ENCODE assay signal across 20 cellular contexts in the genomic region with DNA sequence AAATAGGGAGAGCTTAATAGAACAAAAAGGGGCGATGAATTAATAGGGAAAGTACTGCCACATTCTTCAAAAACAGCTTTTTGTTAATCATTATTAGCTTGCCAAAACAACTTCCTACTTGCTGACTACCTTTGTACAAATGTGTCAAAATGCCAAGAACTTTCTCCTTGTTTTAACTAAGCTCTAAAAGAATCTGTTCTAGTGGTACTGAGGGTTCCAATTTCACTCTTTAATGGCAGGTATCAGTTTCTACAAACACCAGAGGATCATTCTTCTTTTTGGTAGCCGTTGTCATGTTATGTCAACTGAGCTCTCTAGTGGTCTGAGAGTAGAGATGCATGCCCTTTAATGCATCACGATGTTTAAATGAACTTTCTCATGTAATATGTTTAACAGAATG. TPM values are rescaled to one million over a fixed set of nuclear protein-coding genes. Genes with fewer than 3 reads are reported as not detected.
DNase-seq lines count a peak whose midpoint lies in the region; TF ChIP-seq lines count a peak whose summit lies in the region.
"Had no signal": no experiment of that assay in that cellular context is flagged by ENCODE, and none has a peak within 500 bp of the region (broad histone marks: within the 10 kb centered on the region; RNA-seq: fewer than 3 reads in every experiment).

No MANE protein-coding gene starts in this region.

- no peak overlapping the region for H3K4me2 ChIP-seq in H9 (ENCODE audit: insufficient read depth, insufficient read length, low read length)
- no peak overlapping the region for H3K4me2 ChIP-seq in neural progenitor cell
- H3K4me2 ChIP-seq in GM23248 (ENCODE audit: unreplicated experiment), result no peak overlapping the region
- H3K4me2 ChIP-seq: BLaER1 had no signal

- no peak overlapping the region for H3K27ac ChIP-seq in H9 (ENCODE audit: insufficient read length, low read depth, low read length)
- H3K27ac ChIP-seq in neural progenitor cell, result no peak overlapping the region
- no peak overlapping the region for H3K27ac ChIP-seq in GM23248
- H3K27ac ChIP-seq: BLaER1, left ventricle myocardium inferior, neutrophil, SJSA1, spleen had no signal

- H3K4ac ChIP-seq in H9 (ENCODE audit: low read depth, low read length), result no peak overlapping the region

- H3K4me3 Mint-ChIP-seq in H9 (no peak overlapping the region), glutamatergic neuron (ENCODE audit: unreplicated experiment) (no peak overlapping the region), neural progenitor cell (no peak overlapping the region)
- H3K4me3 Mint-ChIP-seq: activated CD4-positive, alpha-beta T cell treated with anti-CD3 and anti-CD28 coated beads, Interleukin-2, amount 10 ng/mL, durations not matched to agents 24 days and 14 days; central memory CD8-positive, alpha-beta T cell; T-helper 1 cell treated with Interleukin-12 subunit alpha and Interleukin-12 subunit beta and Interleukin-4 antibody, amounts not matched to agents 30 μg/mL and 1 μg/mL, for 36 hours had no signal

- H2AK5ac ChIP-seq in H9 (ENCODE audit: insufficient read length, low read length), result no peak overlapping the region

- H3K9me2 ChIP-seq in GM23248 (ENCODE audit: insufficient read depth), result no peaks in the 10 kb centered on the region

- H3K56ac ChIP-seq in H9 (ENCODE audit: insufficient read length, low read depth, low read length), result no peak overlapping the region

- no peak overlapping the region for H3K18ac ChIP-seq in H9 (ENCODE audit: insufficient read length, low read depth, low read length)

- H2BK20ac ChIP-seq in H9 (ENCODE audit: low read depth, low read length, poor library complexity, severe bottlenecking), result no peak overlapping the region

- WGBS in H9 (ENCODE audit: extremely low coverage, insufficient read length, low lambda C conversion rate), result no CpG with 5 or more reads among the region's 3 CpGs
- 97% methylated on average over 3 of the region's 3 CpGs for WGBS in GM23248 (ENCODE audit: low coverage in 1 of 2, low lambda C conversion rate in 2 of 2, missing lambda C conversion rate in 2 of 2), 2 experiments

- H3K4me1 ChIP-seq in H9 (ENCODE audit: insufficient read depth, low read length) (no peaks in the 10 kb centered on the region), neural progenitor cell (no peaks in the 10 kb centered on the region), GM23248 (ENCODE audit: insufficient read depth) (no peaks in the 10 kb centered on the region)
- H3K4me1 ChIP-seq: BLaER1, left ventricle myocardium inferior, SJSA1, spleen had no signal

- H2AFZ ChIP-seq in H9 (ENCODE audit: low read length) (no peak overlapping the region), neural progenitor cell (replicated peaks) (no peak overlapping the region), GM23248 (no peak overlapping the region)

- no peaks in the 10 kb centered on the region for H3F3A ChIP-seq in neural progenitor cell (ENCODE audit: low read depth)
- H3F3A ChIP-seq in GM23248 (ENCODE audit: insufficient read depth), result no peaks in the 10 kb centered on the region

- no peak overlapping the region for H3K14ac ChIP-seq in H9 (ENCODE audit: insufficient read depth, low read length)

- H3K79me2 ChIP-seq in H9 (ENCODE audit: insufficient read depth, low read length) (no peaks in the 10 kb centered on the region), neural progenitor cell (ENCODE audit: low read depth) (no peaks in the 10 kb centered on the region), GM23248 (ENCODE audit: insufficient read depth) (no peaks in the 10 kb centered on the region)

- H3K27ac Mint-ChIP-seq in H9 (no peak overlapping the region; a peak in 1 of 7 replicates), glutamatergic neuron (ENCODE audit: unreplicated experiment) (peak overlapping the region; percentile 50), neural progenitor cell (no peak overlapping the region)
- H3K27ac Mint-ChIP-seq: T-helper 1 cell treated with Interleukin-12 subunit alpha and Interleukin-12 subunit beta and Interleukin-4 antibody, amounts not matched to agents 30 μg/mL and 1 μg/mL, for 36 hours had no signal

- H3K4me3 ChIP-seq in neural progenitor cell, result no peak overlapping the region
- H3K4me3 ChIP-seq in GM23248, result no peak overlapping the region
- H3K4me3 ChIP-seq: BLaER1, left ventricle myocardium inferior, SJSA1, spleen had no signal

- no peaks in the 10 kb centered on the region for H3K23me2 ChIP-seq in H9 (ENCODE audit: insufficient read length, low read depth, low read length, poor library complexity, severe bottlenecking)

- no peaks in the 10 kb centered on the region for H3K79me1 ChIP-seq in H9 (ENCODE audit: insufficient read depth, low read depth, low read length, poor library complexity, severe bottlenecking)

- H3K9me3 Mint-ChIP-seq in H9, result no peaks in the 10 kb centered on the region; a peak in 1 of 5 replicates
- H3K9me3 Mint-ChIP-seq in glutamatergic neuron (ENCODE audit: unreplicated experiment), result peaks cover 2% of the 10 kb centered on the region
- no peaks in the 10 kb centered on the region for H3K9me3 Mint-ChIP-seq in neural progenitor cell
- H3K9me3 Mint-ChIP-seq: activated CD4-positive, alpha-beta T cell treated with anti-CD3 and anti-CD28 coated beads, Interleukin-2, amount 10 ng/mL, durations not matched to agents 24 days and 14 days; central memory CD8-positive, alpha-beta T cell; T-helper 1 cell treated with Interleukin-12 subunit alpha and Interleukin-12 subunit beta and Interleukin-4 antibody, amounts not matched to agents 30 μg/mL and 1 μg/mL, for 36 hours had no signal

- H2BK12ac ChIP-seq in H9 (ENCODE audit: insufficient read length, low read depth, low read length), result no peak overlapping the region

- H3K27me3 Mint-ChIP-seq in H9 (ENCODE audit: low read depth) (no peaks in the 10 kb centered on the region), glutamatergic neuron (ENCODE audit: unreplicated experiment) (peaks cover 2% of the 10 kb centered on the region), neural progenitor cell (ENCODE audit: insufficient read depth, low read depth) (no peaks in the 10 kb centered on the region)
- H3K27me3 Mint-ChIP-seq: activated CD4-positive, alpha-beta T cell treated with anti-CD3 and anti-CD28 coated beads, Interleukin-2, amount 10 ng/mL, durations not matched to agents 24 days and 14 days; central memory CD8-positive, alpha-beta T cell had no signal

- no peak overlapping the region for H3T11ph ChIP-seq in H9 (ENCODE audit: low read length)

- H2BK120ac ChIP-seq in H9 (ENCODE audit: low read depth, low read length, poor library complexity, severe bottlenecking), result no peak overlapping the region

- TF ChIP-seq CTCF in H9 (conservative IDR thresholded peaks at IDR 0.05), result peak; percentile 30; the same call in 1 of the 3 replicates
- TF ChIP-seq CTCF in glutamatergic neuron (IDR thresholded peaks at IDR 0.05; ENCODE audit: partially characterized antibody, unreplicated experiment), result no peak
- peak; percentile 10 for TF ChIP-seq CTCF in neural progenitor cell (IDR thresholded peaks at IDR 0.05)

- H2BK5ac ChIP-seq in H9 (ENCODE audit: insufficient read length, low read length), result no peak overlapping the region

- H4K8ac ChIP-seq in H9 (replicated peaks; ENCODE audit: insufficient read length, low read depth, low read length), result no peak overlapping the region

- H3K27me3 ChIP-seq in H9 (ENCODE audit: insufficient read depth, low read length) (no peaks in the 10 kb centered on the region), neural progenitor cell (no peaks in the 10 kb centered on the region), GM23248 (replicated peaks; ENCODE audit: insufficient read depth) (no peaks in the 10 kb centered on the region)
- H3K27me3 ChIP-seq: BLaER1, neutrophil, SJSA1, spleen had no signal

- H3K9ac ChIP-seq in H9 (ENCODE audit: extremely low read depth, insufficient read length, low read length) (no peak overlapping the region), neural progenitor cell (no peak overlapping the region), GM23248 (no peak overlapping the region)
- H3K9ac ChIP-seq: BLaER1 had no signal

- no peak overlapping the region for H2BK15ac ChIP-seq in H9 (ENCODE audit: low read depth, low read length)

- H4K5ac ChIP-seq in H9 (ENCODE audit: insufficient read length, low read depth, low read length), result no peak overlapping the region

- DNase-seq in NCI-H2029 treated with DMSO at 0.1 percent for 48 hours (lab: John Stamatoyannopoulos, UW) (peak; percentile 32), NCI-H2029 (lab: John Stamatoyannopoulos, UW) (no peak), H9 (no peak), glutamatergic neuron (no peak), neural progenitor cell (ENCODE audit: low spot score) (no peak), mucosa of gallbladder (ENCODE audit: low spot score) (no peak), NCI-H1105 treated with DMSO at 0.1 percent for 48 hours (lab: John Stamatoyannopoulos, UW) (no peak), GM23248 (no peak)
- DNase-seq: activated CD4-positive, alpha-beta T cell treated with anti-CD3 and anti-CD28 coated beads, Interleukin-2, amount 10 ng/mL, durations not matched to agents 24 days and 14 days; activated CD8-positive, alpha-beta memory T cell treated with anti-CD3 and anti-CD28 coated beads, Interleukin-2, amount 50 U/mL, for 48 hours; left ventricle myocardium inferior; NCI-H1436 treated with DMSO at 0.1 percent for 48 hours; NCI-H226; spleen; stimulated activated CD4-positive, alpha-beta T cell treated with anti-CD3 and anti-CD28 coated beads, Interleukin-4, amount 100 ng/mL, for 4 hours had no signal

- in situ Hi-C loops in GM23248 (cut with MboI), result no loop called here

- H3K4me1 Mint-ChIP-seq in H9 (no peaks in the 10 kb centered on the region), glutamatergic neuron (ENCODE audit: low read depth, unreplicated experiment) (no peaks in the 10 kb centered on the region), neural progenitor cell (no peaks in the 10 kb centered on the region)
- H3K4me1 Mint-ChIP-seq: activated CD4-positive, alpha-beta T cell treated with anti-CD3 and anti-CD28 coated beads, Interleukin-2, amount 10 ng/mL, durations not matched to agents 24 days and 14 days; central memory CD8-positive, alpha-beta T cell had no signal

- no peaks in the 10 kb centered on the region for H3K9me3 ChIP-seq in H9 (ENCODE audit: control insufficient read depth, low read depth, low read length)
- H3K9me3 ChIP-seq in neural progenitor cell (ENCODE audit: low read depth), result no peaks in the 10 kb centered on the region
- no peaks in the 10 kb centered on the region for H3K9me3 ChIP-seq in GM23248 (ENCODE audit: low read depth)
- H3K9me3 ChIP-seq: BLaER1, left ventricle myocardium inferior, neutrophil, SJSA1, spleen had no signal

- H3K36me3 Mint-ChIP-seq in H9 (ENCODE audit: insufficient read depth in 1 of 3, low read depth in 3 of 3) (peaks cover 8 to 35% (median 28%) of the 10 kb centered on the region in 3 experiments; a peak in 6 of 7 replicates), glutamatergic neuron (ENCODE audit: unreplicated experiment) (no peaks in the 10 kb centered on the region), neural progenitor cell (peaks cover 22% of the 10 kb centered on the region)

- H3K36me3 ChIP-seq in neural progenitor cell (no peaks in the 10 kb centered on the region), GM23248 (ENCODE audit: low read depth) (peaks cover 59% of the 10 kb centered on the region)

- no peak overlapping the region for H3K23ac ChIP-seq in H9 (ENCODE audit: insufficient read length, low read depth, low read length)

- no peak overlapping the region for H4K91ac ChIP-seq in H9 (ENCODE audit: insufficient read length, low read depth, low read length)

- H4K20me1 ChIP-seq in H9 (ENCODE audit: control insufficient read depth, insufficient read depth, insufficient read length) (no peaks in the 10 kb centered on the region), neural progenitor cell (ENCODE audit: low read depth) (no peaks in the 10 kb centered on the region), GM23248 (ENCODE audit: insufficient read depth) (no peaks in the 10 kb centered on the region)
- H4K20me1 ChIP-seq: BLaER1 had no signal

RNA-seq across cellular contexts. Expression of a gene that starts 29.4 kb away (rescaled TPM):
- total RNA-seq in H9 (2021) (16.4 and 16.7 TPM in 2 replicates), glutamatergic neuron (ENCODE audit: unreplicated experiment) (27.1 TPM), neural progenitor cell (ENCODE audit: low replicate concordance) (21.3 and 25.5 TPM in 2 replicates), mucosa of gallbladder (41.1 TPM)
- 76.1 and 83.1 TPM in 2 replicates for total RNA-seq in GM23248 (2014; rRNA removed; shearing (Covaris generic))
- polyA plus RNA-seq in GM23248 (2016; fragmentation: Nextera tagmentation; extraction: Ambion mirVana), result 44.8 and 45.1 TPM in 2 replicates
